In genomic region chr10:70551971-70552422, GRCh38 we compare ENCODE assay signal across 13 cellular contexts. TPM values are rescaled to one million over a fixed set of nuclear protein-coding genes. Genes with fewer than 3 reads are reported as not detected.
A peak's percentile ranks its signal among the peaks of the same experiment; 100 is the strongest.
DNase-seq lines count a peak whose midpoint lies in the region; ATAC-seq and TF ChIP-seq lines count a peak whose summit lies in the region.
"Had no signal": no experiment of that assay in that cellular context is flagged by ENCODE, and none has a peak within 500 bp of the region (broad histone marks: within the 10 kb centered on the region; RNA-seq: fewer than 3 reads in every experiment).

No MANE protein-coding gene starts in this region.

- H3K9me3 Mint-ChIP-seq in osteocyte (ENCODE audit: unreplicated experiment), result no peaks in the 10 kb centered on the region
- H3K9me3 Mint-ChIP-seq: activated CD4-positive, alpha-beta T cell treated with anti-CD3 and anti-CD28 coated beads, Interleukin-2, amount 10 ng/mL, durations not matched to agents 7 days and 5 days; activated naive CD4-positive, alpha-beta T cell treated with anti-CD3 and anti-CD28 coated beads, Interleukin-2, amount 50 U/mL, for 24 hours; CD4-positive, CD25-positive, alpha-beta regulatory T cell had no signal

- H3K4me3 Mint-ChIP-seq in osteocyte (ENCODE audit: unreplicated experiment), result no peak overlapping the region
- H3K4me3 Mint-ChIP-seq: activated CD4-positive, alpha-beta T cell treated with anti-CD3 and anti-CD28 coated beads, Interleukin-2, amount 10 ng/mL, durations not matched to agents 7 days and 5 days; activated naive CD4-positive, alpha-beta T cell treated with anti-CD3 and anti-CD28 coated beads, Interleukin-2, amount 50 U/mL, for 24 hours; CD4-positive, CD25-positive, alpha-beta regulatory T cell had no signal

- DNase-seq in BJ (ENCODE audit: low read depth) (peak; percentile 91), astrocyte of the spinal cord (ENCODE audit: low read depth, low spot score) (peak; percentile 79), left cardiac atrium (peak; percentile 59), osteocyte (ENCODE audit: extremely low spot score, unreplicated experiment) (no peak), MG63 (no peak), retina (no peak)
- DNase-seq: activated CD4-positive, alpha-beta T cell treated with anti-CD3 and anti-CD28 coated beads, Interleukin-2, amount 10 ng/mL, durations not matched to agents 7 days and 5 days; CD4-positive, CD25-positive, alpha-beta regulatory T cell; NCI-H774; small intestine had no signal

- intact Hi-C loops in left cardiac atrium (cut with DNase I), result loop anchor here (2.0 to 10.0 kb wide), 4 partner anchors 123 to 327 kb away; partner anchors contain the start of gene ADAMTS14 (in 1 of the 2)

- ATAC-seq in left cardiac atrium, result peak; percentile 34 to 76
- no peak for ATAC-seq in esophagus mucosa
- no peak for ATAC-seq in HG02759 (IDR thresholded peaks at IDR 0.05; ENCODE audit: unreplicated experiment)

- POLR2A ChIA-PET in BJ (lab: Charles Lee), result interaction anchor here (0.5 to 1.4 kb wide), 4 partner anchors 128 to 305 kb away, joined by 3 to 5 read pairs (median 4); no protein-coding TSS in a partner anchor

- in situ Hi-C loops in astrocyte of the spinal cord (cut with HindIII; ENCODE audit: low sequenced_read_pairs), result no loop called here

- H3K27me3 ChIP-seq in BJ (ENCODE audit: control insufficient read depth, insufficient read depth, low read length) (no peaks in the 10 kb centered on the region), MG63 (no peaks in the 10 kb centered on the region)

- peak overlapping the region; percentile 79 for H3K27ac Mint-ChIP-seq in osteocyte (ENCODE audit: unreplicated experiment)
- H3K27ac Mint-ChIP-seq: activated CD4-positive, alpha-beta T cell treated with anti-CD3 and anti-CD28 coated beads, Interleukin-2, amount 10 ng/mL, durations not matched to agents 7 days and 5 days; activated naive CD4-positive, alpha-beta T cell treated with anti-CD3 and anti-CD28 coated beads, Interleukin-2, amount 50 U/mL, for 24 hours; CD4-positive, CD25-positive, alpha-beta regulatory T cell had no signal

- no peaks in the 10 kb centered on the region for H3K36me3 Mint-ChIP-seq in osteocyte (ENCODE audit: unreplicated experiment)
- H3K36me3 Mint-ChIP-seq: activated naive CD4-positive, alpha-beta T cell treated with anti-CD3 and anti-CD28 coated beads, Interleukin-2, amount 50 U/mL, for 24 hours; CD4-positive, CD25-positive, alpha-beta regulatory T cell had no signal

- H3K4me1 Mint-ChIP-seq in osteocyte (ENCODE audit: unreplicated experiment), result peaks cover 24% of the 10 kb centered on the region
- H3K4me1 Mint-ChIP-seq: activated CD4-positive, alpha-beta T cell treated with anti-CD3 and anti-CD28 coated beads, Interleukin-2, amount 10 ng/mL, durations not matched to agents 7 days and 5 days; activated naive CD4-positive, alpha-beta T cell treated with anti-CD3 and anti-CD28 coated beads, Interleukin-2, amount 50 U/mL, for 24 hours; CD4-positive, CD25-positive, alpha-beta regulatory T cell had no signal

- no peak overlapping the region for H3K4me3 ChIP-seq in BJ (ENCODE audit: low read depth, low read length)
- no peak overlapping the region for H3K4me3 ChIP-seq in astrocyte of the spinal cord (ENCODE audit: low read depth, low read length)
- H3K4me3 ChIP-seq in MG63, result no peak overlapping the region

- CTCF ChIA-PET in BJ (lab: Yijun Ruan, JAX), result interaction anchor here (0.9 to 7.1 kb wide), 16 partner anchors 8 to 663 kb away, joined by 3 to 171 read pairs (median 4); partner anchors contain the start of gene SGPL1

- H3K9me3 ChIP-seq in MG63, result no peaks in the 10 kb centered on the region

- no peak for TF ChIP-seq CTCF in BJ (IDR thresholded peaks at IDR 0.05; ENCODE audit: insufficient read depth, low read depth, low read length)
- TF ChIP-seq CTCF in astrocyte of the spinal cord (IDR thresholded peaks at IDR 0.05; ENCODE audit: low read depth, low read length), result no peak
- TF ChIP-seq CTCF in osteocyte (IDR thresholded peaks at IDR 0.05), result no peak

- H3K36me3 ChIP-seq in BJ (ENCODE audit: control insufficient read depth, insufficient read depth, low read length), result no peaks in the 10 kb centered on the region
- H3K36me3 ChIP-seq in MG63, result peaks cover 5% of the 10 kb centered on the region

- H3K27me3 Mint-ChIP-seq in osteocyte (ENCODE audit: unreplicated experiment), result no peaks in the 10 kb centered on the region
- H3K27me3 Mint-ChIP-seq: activated CD4-positive, alpha-beta T cell treated with anti-CD3 and anti-CD28 coated beads, Interleukin-2, amount 10 ng/mL, durations not matched to agents 7 days and 5 days; activated naive CD4-positive, alpha-beta T cell treated with anti-CD3 and anti-CD28 coated beads, Interleukin-2, amount 50 U/mL, for 24 hours; CD4-positive, CD25-positive, alpha-beta regulatory T cell had no signal

RNA-seq across cellular contexts. Expression of gene PRF1, which starts 50.5 kb away (rescaled TPM):
- polyA plus RNA-seq in BJ (2011; rRNA removed), result not detected in 2 replicates
- polyA minus RNA-seq in BJ (2011; rRNA and poly(A)+ RNA removed), result not detected in 2 replicates
- total RNA-seq in left cardiac atrium, result 1 to 10 TPM; 1.5 to 4.6 TPM
- not detected in 2 replicates for total RNA-seq in osteocyte
- total RNA-seq in MG63 (2014; rRNA removed; shearing (Covaris generic); ENCODE audit: low replicate concordance), result not detected in 2 replicates
- 0.28 TPM for total RNA-seq in esophagus mucosa

Comparison
In these comparisons a context has a peak if more than half of its experiments do, and no peak if none do; other contexts are left out.
1. DNase-seq: peak in BJ (single experiment), astrocyte of the spinal cord (single experiment) and left cardiac atrium (single experiment); none in osteocyte (single experiment), MG63 (single experiment) and retina (single experiment).
2. ATAC-seq: peak in left cardiac atrium (2 of 2); none in esophagus mucosa (single experiment) and HG02759 (single experiment).